ENCODE assay signal across 9 cellular contexts in the genomic region with DNA sequence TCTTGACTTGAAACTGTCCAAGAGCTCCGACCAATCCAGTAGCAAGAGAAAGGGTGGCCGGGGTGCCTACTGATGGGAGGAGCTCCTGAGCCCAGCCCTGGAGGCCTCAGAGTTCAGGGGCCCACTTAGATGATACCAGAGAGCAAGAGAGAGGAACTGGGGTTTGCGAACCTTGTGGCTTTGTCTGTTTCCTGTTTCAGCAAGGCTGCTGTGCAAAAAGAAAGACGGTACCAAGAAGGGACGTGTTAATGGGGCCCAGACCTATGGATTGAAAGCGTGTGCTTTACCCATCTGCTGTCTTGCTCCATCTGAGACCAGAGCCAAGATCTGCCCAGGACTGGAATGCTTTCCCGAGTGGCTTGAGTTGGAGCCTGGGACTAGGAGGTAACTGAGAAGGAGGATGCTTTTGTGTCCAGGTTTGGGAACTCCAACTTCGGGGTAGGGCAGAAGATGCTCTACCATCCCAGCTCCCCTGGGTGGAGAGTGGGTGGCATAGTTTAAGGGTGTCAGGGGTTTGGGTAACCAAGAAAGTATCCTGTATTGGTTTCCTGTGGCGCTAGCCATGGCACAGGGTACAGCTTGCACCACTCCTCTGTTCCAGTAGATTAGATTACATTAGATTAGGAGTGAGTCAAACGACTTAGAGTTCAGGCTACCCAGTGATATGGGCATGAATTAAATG. TPM values are rescaled to one million over a fixed set of nuclear protein-coding genes. Genes with fewer than 3 reads are reported as not detected.
DNase-seq lines count a peak whose midpoint lies in the region; ATAC-seq and TF ChIP-seq lines count a peak whose summit lies in the region.
"Had no signal": no experiment of that assay in that cellular context is flagged by ENCODE, and none has a peak within 500 bp of the region (broad histone marks: within the 10 kb centered on the region; RNA-seq: fewer than 3 reads in every experiment).

A gene with protein sequence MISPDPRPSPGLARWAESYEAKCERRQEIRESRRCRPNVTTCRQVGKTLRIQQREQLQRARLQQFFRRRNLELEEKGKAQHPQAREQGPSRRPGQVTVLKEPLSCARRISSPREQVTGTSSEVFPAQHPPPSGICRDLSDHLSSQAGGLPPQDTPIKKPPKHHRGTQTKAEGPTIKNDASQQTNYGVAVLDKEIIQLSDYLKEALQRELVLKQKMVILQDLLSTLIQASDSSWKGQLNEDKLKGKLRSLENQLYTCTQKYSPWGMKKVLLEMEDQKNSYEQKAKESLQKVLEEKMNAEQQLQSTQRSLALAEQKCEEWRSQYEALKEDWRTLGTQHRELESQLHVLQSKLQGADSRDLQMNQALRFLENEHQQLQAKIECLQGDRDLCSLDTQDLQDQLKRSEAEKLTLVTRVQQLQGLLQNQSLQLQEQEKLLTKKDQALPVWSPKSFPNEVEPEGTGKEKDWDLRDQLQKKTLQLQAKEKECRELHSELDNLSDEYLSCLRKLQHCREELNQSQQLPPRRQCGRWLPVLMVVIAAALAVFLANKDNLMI (plus strand): TSS at position 128 of the 682 bp plus-strand sequence. CDS start 3,987 bp downstream, outside the sequence.

- TF ChIP-seq CTCF in glutamatergic neuron (IDR thresholded peaks at IDR 0.05; ENCODE audit: partially characterized antibody, unreplicated experiment), result no peak
- no peak for TF ChIP-seq CTCF in nephron progenitor cell (IDR thresholded peaks at IDR 0.05)

- ATAC-seq in HG03442 (IDR thresholded peaks at IDR 0.05; ENCODE audit: unreplicated experiment), result peak; percentile 74
- peak; percentile 91 for ATAC-seq in effector memory CD8-positive, alpha-beta T cell (replicated peaks)
- ATAC-seq: body of pancreas had no signal

- no peaks in the 10 kb centered on the region for H3K9me3 Mint-ChIP-seq in effector memory CD8-positive, alpha-beta T cell
- peaks cover 2% of the 10 kb centered on the region for H3K9me3 Mint-ChIP-seq in glutamatergic neuron (ENCODE audit: unreplicated experiment)
- H3K9me3 Mint-ChIP-seq in nephron progenitor cell, result no peaks in the 10 kb centered on the region

- DNase-seq in activated gamma-delta T cell treated with Interleukin-2 at 50 U/mL for 16 hours, result peak; percentile 73
- DNase-seq in activated gamma-delta T cell (lab: John Stamatoyannopoulos, UW), result no peak
- DNase-seq in activated CD4-positive, alpha-beta T cell treated with anti-CD3 and anti-CD28 coated beads for 1 hour, result peak; percentile 63
- peak; percentile 63 to 71 (median 65) for DNase-seq in effector memory CD8-positive, alpha-beta T cell
- peak; percentile 50 for DNase-seq in stimulated activated CD8-positive, alpha-beta memory T cell treated with anti-CD3 and anti-CD28 coated beads, Interleukin-15, amount 100 ng/mL, for 1 hour (ENCODE audit: low read depth)
- no peak for DNase-seq in glutamatergic neuron
- no peak for DNase-seq in nephron progenitor cell

- peak within 1 kb of the TSS; percentile 93 to 94 for H3K27ac Mint-ChIP-seq in effector memory CD8-positive, alpha-beta T cell
- no peak within 1 kb of the TSS for H3K27ac Mint-ChIP-seq in glutamatergic neuron (ENCODE audit: unreplicated experiment)
- no peak within 1 kb of the TSS for H3K27ac Mint-ChIP-seq in nephron progenitor cell

- peak within 1 kb of the TSS; percentile 92 to 97 for H3K4me3 Mint-ChIP-seq in effector memory CD8-positive, alpha-beta T cell
- H3K4me3 Mint-ChIP-seq in glutamatergic neuron (ENCODE audit: unreplicated experiment), result no peak within 1 kb of the TSS
- H3K4me3 Mint-ChIP-seq in nephron progenitor cell, result no peak within 1 kb of the TSS

- peaks cover 68 to 74% of the 10 kb centered on the region in 2 donors for H3K4me1 Mint-ChIP-seq in effector memory CD8-positive, alpha-beta T cell (ENCODE audit: low read depth in 2 of 2)
- H3K4me1 Mint-ChIP-seq in glutamatergic neuron (ENCODE audit: low read depth, unreplicated experiment) (no peaks in the 10 kb centered on the region), nephron progenitor cell (peaks cover 9% of the 10 kb centered on the region)

- H3K27me3 Mint-ChIP-seq in effector memory CD8-positive, alpha-beta T cell, result no peaks in the 10 kb centered on the region
- no peaks in the 10 kb centered on the region for H3K27me3 Mint-ChIP-seq in glutamatergic neuron (ENCODE audit: unreplicated experiment)
- H3K27me3 Mint-ChIP-seq in nephron progenitor cell (ENCODE audit: low read depth, poor library complexity), result peaks cover 50% of the 10 kb centered on the region

- H3K36me3 Mint-ChIP-seq in effector memory CD8-positive, alpha-beta T cell (ENCODE audit: insufficient read depth), result peaks cover 40% of the 10 kb centered on the region
- H3K36me3 Mint-ChIP-seq in glutamatergic neuron (ENCODE audit: unreplicated experiment) (no peaks in the 10 kb centered on the region), nephron progenitor cell (ENCODE audit: low read depth) (no peaks in the 10 kb centered on the region)

RNA-seq across cellular contexts. Expression of the gene that starts here (rescaled TPM):
- total RNA-seq in glutamatergic neuron (ENCODE audit: unreplicated experiment), result not detected

Comparison
In these comparisons a context has a peak if more than half of its experiments do, and no peak if none do; other contexts are left out.
1. DNase-seq: peak in activated gamma-delta T cell treated with Interleukin-2 at 50 U/mL for 16 hours (single experiment), activated CD4-positive, alpha-beta T cell treated with anti-CD3 and anti-CD28 coated beads for 1 hour (single experiment), effector memory CD8-positive, alpha-beta T cell (3 of 3) and stimulated activated CD8-positive, alpha-beta memory T cell treated with anti-CD3 and anti-CD28 coated beads, Interleukin-15, amount 100 ng/mL, for 1 hour (single experiment); none in activated gamma-delta T cell (single experiment), glutamatergic neuron (single experiment) and nephron progenitor cell (single experiment).
2. H3K27ac Mint-ChIP-seq: peak in effector memory CD8-positive, alpha-beta T cell (2 of 2); none in glutamatergic neuron (single experiment) and nephron progenitor cell (single experiment).
3. H3K4me3 Mint-ChIP-seq: peak in effector memory CD8-positive, alpha-beta T cell (2 of 2); none in glutamatergic neuron (single experiment) and nephron progenitor cell (single experiment).